7 cellular contexts compared by ENCODE assay signal in the genomic region with DNA sequence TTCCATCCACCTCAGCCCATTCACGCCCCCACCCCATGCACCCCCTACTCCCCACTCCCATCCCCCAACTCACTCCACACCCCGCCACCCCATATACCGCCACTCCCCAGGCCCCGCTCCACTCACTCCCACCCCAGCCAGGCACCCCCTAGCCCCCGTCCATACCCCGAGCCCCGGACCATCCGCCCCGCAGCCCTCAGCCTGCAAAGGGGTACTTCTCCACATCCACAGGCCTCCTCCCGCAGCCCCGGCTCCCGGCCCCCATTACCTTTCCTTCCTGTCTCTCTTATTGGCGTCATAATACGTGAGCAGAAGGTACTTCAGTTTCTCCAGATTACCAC. TPM values are rescaled to one million over a fixed set of nuclear protein-coding genes. Genes with fewer than 3 reads are reported as not detected.
DNase-seq lines count a peak whose midpoint lies in the region; ATAC-seq and TF ChIP-seq lines count a peak whose summit lies in the region.
"Not testable (repeated sequence)": the region's sequence is repeated elsewhere in the genome, so short reads cannot be mapped to it uniquely, and the experiment has no call there.

No MANE protein-coding gene starts in this region.

- H3K27me3 ChIP-seq in breast epithelium, foreskin keratinocyte, gastrocnemius medialis: not testable (repeated sequence)

- peak overlapping the region; percentile 99 for H3K27ac Mint-ChIP-seq in activated CD4-positive, alpha-beta T cell treated with anti-CD3 and anti-CD28 coated beads, Interleukin-2, amount 10 ng/mL, durations not matched to agents 24 days and 14 days

- H3K4me1 ChIP-seq in breast epithelium; foreskin keratinocyte; mesodermal cell (ENCODE audit: control insufficient read depth, insufficient read depth, low read length, poor library complexity, severe bottlenecking); gastrocnemius medialis: not testable (repeated sequence)

- not testable (repeated sequence) for H3K9me3 Mint-ChIP-seq in activated CD4-positive, alpha-beta T cell treated with anti-CD3 and anti-CD28 coated beads, Interleukin-2, amount 10 ng/mL, durations not matched to agents 24 days and 14 days

- TF ChIP-seq CTCF in GM12865 (IDR thresholded peaks at IDR 0.05; ENCODE audit: insufficient read depth, low read depth, low read length, missing control alignments); breast epithelium (IDR thresholded peaks at IDR 0.05); foreskin keratinocyte (conservative IDR thresholded peaks at IDR 0.05); gastrocnemius medialis (IDR thresholded peaks at IDR 0.05 in 4 of 5, conservative IDR thresholded peaks at IDR 0.05 in 1 of 5): not testable (repeated sequence)

- ATAC-seq in foreskin keratinocyte, gastrocnemius medialis: not testable (repeated sequence)

- not testable (repeated sequence) for H3K4me1 Mint-ChIP-seq in activated CD4-positive, alpha-beta T cell treated with anti-CD3 and anti-CD28 coated beads, Interleukin-2, amount 10 ng/mL, durations not matched to agents 24 days and 14 days

- H3K4me3 Mint-ChIP-seq in activated CD4-positive, alpha-beta T cell treated with anti-CD3 and anti-CD28 coated beads, Interleukin-2, amount 10 ng/mL, durations not matched to agents 24 days and 14 days = peak overlapping the region; percentile 94

- H3K4me3 ChIP-seq in GM12865 (ENCODE audit: low read depth, low read length) = peak overlapping the region; percentile 71
- H3K4me3 ChIP-seq in breast epithelium = peak overlapping the region; percentile 55 to 81 (median 64)
- H3K4me3 ChIP-seq in mesodermal cell (ENCODE audit: extremely low read depth, insufficient read depth, low read length, poor library complexity, severe bottlenecking) = peak overlapping the region; percentile 46
- H3K4me3 ChIP-seq in gastrocnemius medialis = peak overlapping the region; percentile 61 to 91 (median 68)

- in situ Hi-C loops in gastrocnemius medialis (cut with MboI; ENCODE audit: low sequenced_read_pairs in 4 of 4) = not testable (repeated sequence)

- DNase-seq in GM12865 (ENCODE audit: low read depth); activated CD4-positive, alpha-beta T cell treated with anti-CD3 and anti-CD28 coated beads, Interleukin-2, amount 10 ng/mL, durations not matched to agents 24 days and 14 days; breast epithelium (ENCODE audit: low spot score in 2 of 2); foreskin keratinocyte; gastrocnemius medialis: not testable (repeated sequence)

- H3K36me3 ChIP-seq in KOPT-K1 (ENCODE audit: insufficient read depth, low read length); breast epithelium; mesodermal cell (ENCODE audit: control insufficient read depth, insufficient read depth, low read length); gastrocnemius medialis: not testable (repeated sequence)

- not testable (repeated sequence) for TF ChIP-seq POLR2A in breast epithelium (IDR thresholded peaks at IDR 0.05); gastrocnemius medialis (IDR thresholded peaks at IDR 0.05)

- not testable (repeated sequence) for H3K36me3 Mint-ChIP-seq in activated CD4-positive, alpha-beta T cell treated with anti-CD3 and anti-CD28 coated beads, Interleukin-2, amount 10 ng/mL, durations not matched to agents 24 days and 14 days (ENCODE audit: low read depth)

- H3K27me3 Mint-ChIP-seq in activated CD4-positive, alpha-beta T cell treated with anti-CD3 and anti-CD28 coated beads, Interleukin-2, amount 10 ng/mL, durations not matched to agents 24 days and 14 days = not testable (repeated sequence)

- intact Hi-C loops in activated CD4-positive, alpha-beta T cell treated with anti-CD3 and anti-CD28 coated beads, Interleukin-2, amount 10 ng/mL, durations not matched to agents 24 days and 14 days (cut with micrococcal nuclease); breast epithelium (cut with DNase I; ENCODE audit: low total_unique reads); gastrocnemius medialis (cut with DNase I; ENCODE audit: low total_unique reads): not testable (repeated sequence)

- WGBS in mesodermal cell (ENCODE audit: insufficient coverage in 2 of 2), 2 experiments = no CpG with 5 or more reads among the region's 14 CpGs

- H3K27ac ChIP-seq in KOPT-K1 (ENCODE audit: low read depth, low read length, poor library complexity, severe bottlenecking) = peak overlapping the region; percentile 92
- peak overlapping the region; percentile 70 to 81 for H3K27ac ChIP-seq in breast epithelium
- H3K27ac ChIP-seq in foreskin keratinocyte = peak overlapping the region; percentile 88
- not testable (repeated sequence) for H3K27ac ChIP-seq in mesodermal cell (ENCODE audit: low read depth, low read length, severe bottlenecking)
- peak overlapping the region; percentile 75 to 82 (median 80) for H3K27ac ChIP-seq in gastrocnemius medialis

- H3K9me3 ChIP-seq in KOPT-K1 (ENCODE audit: insufficient read depth, low read length, poor library complexity, severe bottlenecking); breast epithelium; mesodermal cell (ENCODE audit: control insufficient read depth, low read length); gastrocnemius medialis: not testable (repeated sequence)

RNA-seq across cellular contexts. Expression of a gene that starts 0.5 kb away (rescaled TPM):
- 40.0 and 40.1 TPM in 2 replicates for total RNA-seq in activated CD4-positive, alpha-beta T cell treated with anti-CD3 and anti-CD28 coated beads, Interleukin-2, amount 10 ng/mL, durations not matched to agents 24 days and 14 days
- total RNA-seq in breast epithelium = 100 to 1,000 TPM in 1 of 3 donors, 10 to 100 TPM in 2; 34.2 to 168 (median 78.2) TPM
- 10.8 and 12.7 TPM in 2 replicates for total RNA-seq in foreskin keratinocyte
- 2.0 and 2.1 TPM in 2 replicates for polyA plus RNA-seq in foreskin keratinocyte
- 7.5 TPM for polyA plus RNA-seq in mesodermal cell (2013, experiment 1 of 2)
- 12.0 TPM for polyA plus RNA-seq in mesodermal cell (2013, experiment 2 of 2)
- 1 to 10 TPM; 1.1 to 3.9 (median 2.2) TPM for total RNA-seq in gastrocnemius medialis

RNA-seq across cellular contexts. Expression of a gene that starts 56.6 kb away (rescaled TPM):
- total RNA-seq in activated CD4-positive, alpha-beta T cell treated with anti-CD3 and anti-CD28 coated beads, Interleukin-2, amount 10 ng/mL, durations not matched to agents 24 days and 14 days = 227 and 233 TPM in 2 replicates
- total RNA-seq in breast epithelium (100 to 1,000 TPM; 352 to 396 (median 362) TPM), foreskin keratinocyte (225 and 247 TPM in 2 replicates), gastrocnemius medialis (1,000 to 10,000 TPM in 3 of 4 donors, 100 to 1,000 TPM in 1; 742 to 1,417 (median 1,247) TPM)
- polyA plus RNA-seq in foreskin keratinocyte = 368 and 387 TPM in 2 replicates
- 297 TPM for polyA plus RNA-seq in mesodermal cell (2013, experiment 1 of 2)
- 259 TPM for polyA plus RNA-seq in mesodermal cell (2013, experiment 2 of 2)
